Comparison of ENCODE assay signal across 22 cellular contexts in genomic region chr22:36315325-36315724, GRCh38.
DNase-seq lines count a peak whose midpoint lies in the region; ATAC-seq and TF ChIP-seq lines count a peak whose summit lies in the region.
"Had no signal": no experiment of that assay in that cellular context is flagged by ENCODE, and none has a peak within 500 bp of the region (broad histone marks: within the 10 kb centered on the region; RNA-seq: fewer than 3 reads in every experiment).

No MANE protein-coding gene starts in this region.

- CTCF ChIA-PET in CD4-positive, alpha-beta T cell (lab: Charles Lee), result no interaction called here
- CTCF ChIA-PET in Panc1 (lab: Charles Lee), result no interaction called here

- intact Hi-C loops in CD4-positive, alpha-beta T cell (cut with DNase I, micrococcal nuclease), result no loop called here
- intact Hi-C loops in Panc1 (cut with micrococcal nuclease; ENCODE audit: unreplicated experiment) (no loop called here), sigmoid colon (cut with DNase I) (no loop called here), adrenal gland (cut with DNase I) (no loop called here)

- H3K27ac ChIP-seq in CD4-positive, alpha-beta T cell (ENCODE audit: low read depth, low read length), result no peak overlapping the region
- H3K27ac ChIP-seq in Panc1 (ENCODE audit: low read length) (0 out of 2 replicates have a peak overlapping the region, but pooled peaks have one; percentile 17), sigmoid colon (peak overlapping the region; percentile 96 to 100 (median 99)), adrenal gland (no peak overlapping the region)
- H3K27ac ChIP-seq: body of pancreas, psoas muscle had no signal

- no peaks in the 10 kb centered on the region for H3K27me3 Mint-ChIP-seq in CD4-positive, alpha-beta T cell
- peaks cover 8% of the 10 kb centered on the region for H3K27me3 Mint-ChIP-seq in endothelial cell (ENCODE audit: unreplicated experiment)

- DNase-seq in CD4-positive, alpha-beta T cell, result no peak
- DNase-seq in Panc1 (ENCODE audit: low read depth, low spot score), result no peak
- no peak for DNase-seq in endothelial cell (ENCODE audit: low spot score)
- no peak for DNase-seq in sigmoid colon
- DNase-seq in SHP77 (lab: John Stamatoyannopoulos, UW), result no peak
- no peak for DNase-seq in adrenal gland
- DNase-seq in GM03348 (ENCODE audit: low spot score), result no peak
- DNase-seq: activated CD4-positive, alpha-beta T cell treated with anti-CD3 and anti-CD28 coated beads for 4 hours; activated naive CD4-positive, alpha-beta T cell; body of pancreas; Caco-2; foreskin fibroblast; Karpas-422; mesendoderm; NCI-H1048; NCI-H2081; NCI-H510A treated with DMSO at 0.1 percent for 48 hours; psoas muscle; stimulated activated CD4-positive, alpha-beta T cell treated with anti-CD3 and anti-CD28 coated beads, Interleukin-4, amount 100 ng/mL, for 4 hours had no signal

- no peak for TF ChIP-seq CTCF in CD4-positive, alpha-beta T cell (IDR thresholded peaks at IDR 0.05)
- TF ChIP-seq CTCF in Panc1 (IDR thresholded peaks at IDR 0.05), result no peak
- TF ChIP-seq CTCF in endothelial cell (IDR thresholded peaks at IDR 0.05; ENCODE audit: unreplicated experiment), result no peak
- no peak for TF ChIP-seq CTCF in sigmoid colon (IDR thresholded peaks at IDR 0.05)
- TF ChIP-seq CTCF in adrenal gland (IDR thresholded peaks at IDR 0.05), result no peak

- H3K4me1 Mint-ChIP-seq in CD4-positive, alpha-beta T cell (ENCODE audit: low read depth), result no peaks in the 10 kb centered on the region
- peaks cover 15% of the 10 kb centered on the region for H3K4me1 Mint-ChIP-seq in endothelial cell (ENCODE audit: unreplicated experiment)
- H3K4me1 Mint-ChIP-seq: nephron had no signal

- no peak for TF ChIP-seq EP300 in sigmoid colon (IDR thresholded peaks at IDR 0.05)

- H3K27ac Mint-ChIP-seq in CD4-positive, alpha-beta T cell, result peak overlapping the region; percentile 61
- H3K27ac Mint-ChIP-seq in endothelial cell (ENCODE audit: unreplicated experiment), result peak overlapping the region; percentile 91
- H3K27ac Mint-ChIP-seq: nephron had no signal

- TF ChIP-seq POLR2A in sigmoid colon (IDR thresholded peaks at IDR 0.05), result no peak
- TF ChIP-seq POLR2A in adrenal gland (IDR thresholded peaks at IDR 0.05), result no peak

- H3K4me3 Mint-ChIP-seq in CD4-positive, alpha-beta T cell, result no peak overlapping the region
- peak overlapping the region; percentile 71 for H3K4me3 Mint-ChIP-seq in endothelial cell (ENCODE audit: unreplicated experiment)
- H3K4me3 Mint-ChIP-seq: nephron had no signal

- H3K36me3 Mint-ChIP-seq in CD4-positive, alpha-beta T cell (ENCODE audit: low read depth), result peaks cover 92% of the 10 kb centered on the region
- peaks cover 55% of the 10 kb centered on the region for H3K36me3 Mint-ChIP-seq in endothelial cell (ENCODE audit: low read depth, unreplicated experiment)

- H3K9me3 ChIP-seq in CD4-positive, alpha-beta T cell (ENCODE audit: control insufficient read depth, low read length), result no peaks in the 10 kb centered on the region
- no peaks in the 10 kb centered on the region for H3K9me3 ChIP-seq in Panc1 (ENCODE audit: control insufficient read depth, insufficient read depth, low read depth, low read length)
- no peaks in the 10 kb centered on the region for H3K9me3 ChIP-seq in sigmoid colon
- H3K9me3 ChIP-seq in adrenal gland (replicated peaks in 1 of 3), result no peaks in the 10 kb centered on the region
- H3K9me3 ChIP-seq: body of pancreas, Caco-2, psoas muscle, thoracic aorta had no signal

- WGBS in sigmoid colon, 2 donors, result 84 to 88% methylated on average over 7 of the region's 7 CpGs
- WGBS in adrenal gland, 4 donors, result 76 to 83% (median 78%) methylated on average over 7 of the region's 7 CpGs

- H3K4me1 ChIP-seq in Panc1 (ENCODE audit: control insufficient read depth, insufficient read depth, low read length), result no peaks in the 10 kb centered on the region
- peaks cover 0 to 38% (median 22%) of the 10 kb centered on the region in 4 donors for H3K4me1 ChIP-seq in sigmoid colon
- H3K4me1 ChIP-seq in adrenal gland (replicated peaks in 1 of 2), result no peaks in the 10 kb centered on the region
- H3K4me1 ChIP-seq: body of pancreas, Caco-2 had no signal

- H3K9me3 Mint-ChIP-seq in CD4-positive, alpha-beta T cell, result no peaks in the 10 kb centered on the region
- no peaks in the 10 kb centered on the region for H3K9me3 Mint-ChIP-seq in endothelial cell (ENCODE audit: unreplicated experiment)
- H3K9me3 Mint-ChIP-seq: nephron had no signal

- H3K36me3 ChIP-seq in Panc1 (ENCODE audit: control insufficient read depth, insufficient read depth, low read length) (peaks cover 19% of the 10 kb centered on the region), sigmoid colon (peaks cover 60 to 100% (median 93%) of the 10 kb centered on the region in 4 donors), adrenal gland (replicated peaks in 1 of 2) (peaks cover 0 to 93% of the 10 kb centered on the region in 2 donors)

- no TSS peak for BruUV-seq in Panc1 (replicated peaks; lab: Mats Ljungman, UMichigan)

- in situ Hi-C loops in Panc1 (cut with HindIII; ENCODE audit: low pct_unique_long_range_greater_than_20kb, low sequenced_read_pairs), result no loop called here

- H3K27me3 ChIP-seq in CD4-positive, alpha-beta T cell (ENCODE audit: control insufficient read depth, insufficient read depth, low read length), result no peaks in the 10 kb centered on the region
- H3K27me3 ChIP-seq in Panc1 (ENCODE audit: control insufficient read depth, insufficient read depth, low read length) (no peaks in the 10 kb centered on the region), sigmoid colon (no peaks in the 10 kb centered on the region), adrenal gland (no peaks in the 10 kb centered on the region)
- H3K27me3 ChIP-seq: body of pancreas had no signal

- POLR2A ChIA-PET in CD4-positive, alpha-beta T cell (lab: Charles Lee), result interaction anchor here (1.1 kb wide), 1 partner anchor 14 kb away, joined by 3 read pairs; no protein-coding TSS in a partner anchor
- POLR2A ChIA-PET in Panc1 (lab: Charles Lee), result no interaction called here

- H3K4me3 ChIP-seq in Panc1 (ENCODE audit: low read depth in 2 of 2, low read length in 2 of 2) (no peak overlapping the region), sigmoid colon (no peak overlapping the region), adrenal gland (no peak overlapping the region)
- H3K4me3 ChIP-seq: body of pancreas, psoas muscle, smooth muscle cell, thoracic aorta had no signal

- no peak for ATAC-seq in CD4-positive, alpha-beta T cell (ENCODE audit: poor library complexity)
- no peak for ATAC-seq in Panc1
- ATAC-seq: body of pancreas, psoas muscle had no signal

Comparison
In these comparisons a context has a peak if more than half of its experiments do, and no peak if none do; other contexts are left out.
1. H3K27ac ChIP-seq: peak in Panc1 (single experiment) and sigmoid colon (4 of 4); none in CD4-positive, alpha-beta T cell (single experiment) and adrenal gland (0 of 5).